8 cellular contexts compared by ENCODE assay signal in the genomic region with DNA sequence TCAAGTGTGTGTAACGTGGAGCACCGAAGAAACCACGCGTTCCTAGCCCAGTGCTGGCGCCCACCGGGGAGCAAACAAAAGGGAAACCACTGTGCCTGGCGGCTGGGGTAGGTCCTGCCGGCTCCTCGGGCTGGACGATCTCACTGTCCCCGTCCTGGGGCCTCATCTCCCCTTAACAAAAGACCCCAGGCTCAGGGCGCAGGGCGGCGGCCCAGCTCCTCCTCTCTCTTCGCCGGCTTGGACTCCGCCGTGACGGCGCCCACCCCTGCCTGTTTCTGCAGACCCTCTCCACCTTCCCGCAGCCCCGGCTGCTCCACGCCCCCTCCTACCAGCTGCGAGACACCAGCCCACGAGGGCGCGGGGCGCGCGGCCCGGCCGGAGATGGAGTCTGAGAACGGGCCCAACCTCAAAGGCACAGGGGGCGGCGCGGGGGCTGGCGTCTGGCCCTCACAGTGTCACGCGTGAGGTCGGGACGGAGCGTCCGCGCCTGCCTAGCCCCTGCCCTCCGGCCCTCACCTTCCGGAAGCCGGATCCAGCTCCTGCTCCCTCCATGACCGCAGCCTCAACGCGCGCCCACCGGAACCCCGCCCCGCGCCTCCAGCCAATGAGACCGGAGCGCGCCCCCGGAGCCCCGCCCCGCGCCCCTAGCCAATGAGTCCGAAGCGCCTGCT. TPM values are rescaled to one million over a fixed set of nuclear protein-coding genes. Genes with fewer than 3 reads are reported as not detected.
DNase-seq lines count a peak whose midpoint lies in the region; ATAC-seq, FAIRE-seq and TF ChIP-seq lines count a peak whose summit lies in the region.

Gene CENPX (minus strand): TSS at position 569 of the 671 bp plus-strand sequence. CDS start 17 bp downstream, at position 552.

- H3K4me2 ChIP-seq in DOHH2 (ENCODE audit: low read length): peak within 1 kb of the TSS; percentile 89

- H3K9me2 ChIP-seq in DOHH2 (replicated peaks; ENCODE audit: control insufficient read depth, low read length): no peaks in the 10 kb centered on the region

- H3K36me3 ChIP-seq in DOHH2 (ENCODE audit: control insufficient read depth, low read length) (peaks cover 9% of the 10 kb centered on the region), iPS-20b (ENCODE audit: insufficient read depth, low read depth, low read length) (peaks cover 5% of the 10 kb centered on the region; the same call in 1 of the 2 replicates), stomach (peaks cover 0 to 29% (median 20%) of the 10 kb centered on the region in 4 donors)

- H4K20me1 ChIP-seq in DOHH2 (ENCODE audit: control insufficient read depth, insufficient read depth, low read depth, low read length): peaks cover 8% of the 10 kb centered on the region; the same call in 1 of the 2 replicates

- H3K9me3 ChIP-seq in DOHH2 (ENCODE audit: control insufficient read depth, insufficient read depth, low read length) (no peaks in the 10 kb centered on the region), iPS-20b (ENCODE audit: insufficient read depth, low read depth, low read length) (no peaks in the 10 kb centered on the region), stomach (no peaks in the 10 kb centered on the region)

- peak; percentile 35 for ATAC-seq in HG03558 (IDR thresholded peaks at IDR 0.05; ENCODE audit: extremely low read depth, unreplicated experiment)

- H3K4me1 ChIP-seq in DOHH2 (ENCODE audit: control insufficient read depth, low read length): peaks cover 28% of the 10 kb centered on the region
- H3K4me1 ChIP-seq in iPS-20b (ENCODE audit: insufficient read depth, low read length): peaks cover 3% of the 10 kb centered on the region
- H3K4me1 ChIP-seq in stomach: peaks cover 40 to 68% (median 62%) of the 10 kb centered on the region in 4 donors

- H3K27me3 ChIP-seq in DOHH2 (ENCODE audit: control insufficient read depth, low read length): no peaks in the 10 kb centered on the region
- H3K27me3 ChIP-seq in iPS-20b (ENCODE audit: insufficient read depth, low read length): no peaks in the 10 kb centered on the region
- no peaks in the 10 kb centered on the region for H3K27me3 ChIP-seq in stomach

- TF ChIP-seq EP300 in stomach (IDR thresholded peaks at IDR 0.05): no peak

- peak in 1 of 4 donors; percentile 45 for TF ChIP-seq POLR2A in stomach (IDR thresholded peaks at IDR 0.05)

- FAIRE-seq in D721Med (lab: Jason Lieb, UNC): no peak

- intact Hi-C loops in stomach (cut with DNase I; ENCODE audit: low total_unique reads): no loop called here

- H3F3A ChIP-seq in DOHH2 (ENCODE audit: control insufficient read depth, insufficient read depth): peaks cover 3% of the 10 kb centered on the region; the same call in 1 of the 2 replicates

- peaks cover 35% of the 10 kb centered on the region for H3K79me2 ChIP-seq in DOHH2 (ENCODE audit: control insufficient read depth, low read length)

- peak within 1 kb of the TSS; percentile 92 for H3K4me3 ChIP-seq in DOHH2 (ENCODE audit: low read length)
- H3K4me3 ChIP-seq in iPS-20b (ENCODE audit: low read length): peak within 1 kb of the TSS; percentile 90
- H3K4me3 ChIP-seq in stomach: peak within 1 kb of the TSS; percentile 79 to 98 (median 88)

- DNase-seq in stomach (no peak), D721Med (ENCODE audit: insufficient read length, low spot score) (no peak), pons (ENCODE audit: low spot score) (no peak), GM19238 (ENCODE audit: insufficient read length, low spot score) (no peak)

- peak within 1 kb of the TSS; percentile 10; the same call in 1 of the 2 replicates for H3K27ac ChIP-seq in DOHH2 (ENCODE audit: low read depth, low read length)
- no peak within 1 kb of the TSS for H3K27ac ChIP-seq in adipose tissue (ENCODE audit: low read depth, low read length)
- peak within 1 kb of the TSS; percentile 28 for H3K27ac ChIP-seq in iPS-20b (ENCODE audit: low read length)
- H3K27ac ChIP-seq in stomach: peak within 1 kb of the TSS; percentile 81 to 90 (median 88)

- 0 to 1% (median 1%) methylated on average over 62 to 64 of the region's 64 CpGs for WGBS in adipose tissue, 3 donors
- WGBS in stomach, 5 donors: 0 to 1% (median 1%) methylated on average over 27 to 64 of the region's 64 CpGs

- TF ChIP-seq CTCF in DOHH2 (IDR thresholded peaks at IDR 0.05; ENCODE audit: low read depth, low read length, poor library complexity, severe bottlenecking) (no peak), stomach (IDR thresholded peaks at IDR 0.05) (no peak), D721Med (IDR thresholded peaks at IDR 0.05; ENCODE audit: insufficient read depth, missing control alignments) (no peak)

- H3K9ac ChIP-seq in iPS-20b (ENCODE audit: low read depth, low read length): peak within 1 kb of the TSS; percentile 90

RNA-seq across cellular contexts. Expression of gene CENPX, which starts in this region (rescaled TPM):
- polyA plus RNA-seq in adipose tissue (10 to 100 TPM; 60.7 to 80.9 (median 76.8) TPM), stomach (100 to 1,000 TPM; 142 to 231 (median 215) TPM)
- total RNA-seq in stomach: 100 to 1,000 TPM in 2 of 5 donors, 10 to 100 TPM in 3; 22.0 to 213 (median 53.1) TPM
